Comparison of ENCODE assay signal across 8 cellular contexts in the genomic region with DNA sequence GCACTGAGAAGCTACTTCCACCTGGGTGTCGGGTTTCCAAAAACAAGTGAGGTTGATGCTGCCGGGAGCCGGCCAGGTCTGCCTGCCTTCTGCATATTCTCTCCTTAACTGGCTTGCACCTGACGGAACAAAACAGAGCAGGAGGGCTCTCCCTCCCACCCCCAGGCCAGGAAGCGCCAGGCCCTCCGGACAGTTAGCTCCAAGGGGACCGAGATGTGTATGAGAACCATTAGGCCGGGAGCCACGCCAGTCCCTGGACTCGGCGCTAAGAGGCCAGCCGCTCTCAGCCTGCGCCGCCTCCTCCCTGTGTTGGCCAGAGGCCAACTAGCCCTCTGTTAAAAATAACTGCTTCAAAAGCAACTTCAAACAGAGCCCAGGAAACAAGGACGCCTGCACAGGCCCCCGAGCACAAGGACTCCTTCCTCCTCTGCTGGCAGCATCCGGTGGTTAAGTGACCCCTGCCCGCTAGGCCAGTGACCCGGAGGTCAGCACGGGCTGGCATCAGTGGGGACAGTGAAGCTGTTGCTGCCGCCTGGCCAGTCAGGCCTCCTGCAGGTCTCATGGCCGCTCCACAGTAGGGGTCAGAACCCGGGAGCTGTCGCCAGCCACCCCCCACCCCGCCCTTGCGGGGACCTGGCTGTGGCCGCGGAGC.
DNase-seq lines count a peak whose midpoint lies in the region; ATAC-seq and TF ChIP-seq lines count a peak whose summit lies in the region.

No MANE protein-coding gene starts in this region.

- TF ChIP-seq CTCF in gastroesophageal sphincter (IDR thresholded peaks at IDR 0.05) (no peak), ovary (IDR thresholded peaks at IDR 0.05) (no peak)

- WGBS in gastroesophageal sphincter (ENCODE audit: low coverage in 1 of 2), 2 donors, result 52% methylated on average over 2 of the region's 28 CpGs; no CpG with 5 or more reads in 1 of the 2 donors
- WGBS in ovary, 3 donors, result 5 to 8% (median 8%) methylated on average over 28 of the region's 28 CpGs

- DNase-seq in DMS79 treated with DMSO at 0.1 percent for 48 hours (lab: John Stamatoyannopoulos, UW) (peak; percentile 81), NCI-H748 treated with DMSO at 0.1 percent for 48 hours (lab: John Stamatoyannopoulos, UW) (peak; percentile 75), ovary (peak; percentile 83 to 92 (median 89))

- H3K9me3 ChIP-seq in gastroesophageal sphincter, result peaks cover 0 to 15% (median 0%) of the 10 kb centered on the region in 3 donors
- H3K9me3 ChIP-seq in ovary, result no peaks in the 10 kb centered on the region

- H3K27me3 ChIP-seq in gastroesophageal sphincter, result no peaks in the 10 kb centered on the region
- no peaks in the 10 kb centered on the region for H3K27me3 ChIP-seq in ovary

- peak overlapping the region in 1 of 2 donors; percentile 35 for H3K4me3 ChIP-seq in gastroesophageal sphincter
- no peak overlapping the region for H3K4me3 ChIP-seq in ovary

- TF ChIP-seq POLR2A in gastroesophageal sphincter (IDR thresholded peaks at IDR 0.05) (no peak), ovary (IDR thresholded peaks at IDR 0.05) (no peak)

- H3K4me1 ChIP-seq in gastroesophageal sphincter (peaks cover 0 to 21% (median 9%) of the 10 kb centered on the region in 3 donors), ovary (ENCODE audit: insufficient read depth) (peaks cover 3% of the 10 kb centered on the region)

- H3K36me3 ChIP-seq in gastroesophageal sphincter (no peaks in the 10 kb centered on the region), ovary (no peaks in the 10 kb centered on the region)

- H3K27ac ChIP-seq in gastroesophageal sphincter (peak overlapping the region in 3 of 4 donors; percentile 74 to 79 (median 78)), ovary (peak overlapping the region; percentile 50 to 64)

- intact Hi-C loops in ovary (cut with DNase I), result no loop called here

- TF ChIP-seq EP300 in gastroesophageal sphincter (IDR thresholded peaks at IDR 0.05), result no peak
- TF ChIP-seq EP300 in ovary (IDR thresholded peaks at IDR 0.05), result no peak

- ATAC-seq in gastroesophageal sphincter (peak; percentile 84), GM21381 (IDR thresholded peaks at IDR 0.05; ENCODE audit: unreplicated experiment) (no peak), HG03342 (IDR thresholded peaks at IDR 0.05; ENCODE audit: unreplicated experiment) (no peak), HG02759 (IDR thresholded peaks at IDR 0.05; ENCODE audit: unreplicated experiment) (no peak), GM21423 (IDR thresholded peaks at IDR 0.05; ENCODE audit: unreplicated experiment) (no peak)
